In genomic region chr17:75380750-75381149, GRCh38 we compare ENCODE assay signal across 18 cellular contexts. TPM values are rescaled to one million over a fixed set of nuclear protein-coding genes. Genes with fewer than 3 reads are reported as not detected.
A peak's percentile ranks its signal among the peaks of the same experiment; 100 is the strongest.
DNase-seq lines count a peak whose midpoint lies in the region; ATAC-seq and TF ChIP-seq lines count a peak whose summit lies in the region.
"Had no signal": no experiment of that assay in that cellular context is flagged by ENCODE, and none has a peak within 500 bp of the region (broad histone marks: within the 10 kb centered on the region; RNA-seq: fewer than 3 reads in every experiment).

No MANE protein-coding gene starts in this region.

- no peak for ATAC-seq in activated CD4-positive, alpha-beta T cell treated with anti-CD3 and anti-CD28 coated beads for 36 hours
- no peak for ATAC-seq in CD8-positive, alpha-beta T cell
- ATAC-seq in activated T-helper 17 cell treated with anti-CD3 and anti-CD28 coated beads, Interleukin-2, amount 50 U/mL, for 72 hours (replicated peaks): no peak
- ATAC-seq in GM18858 (IDR thresholded peaks at IDR 0.05; ENCODE audit: unreplicated experiment): no peak

- TF ChIP-seq EP300 in esophagus muscularis mucosa (IDR thresholded peaks at IDR 0.05): no peak

- H3K4me3 ChIP-seq in CD8-positive, alpha-beta T cell (ENCODE audit: low read depth, low read length): no peak overlapping the region
- H3K4me3 ChIP-seq in esophagus muscularis mucosa: no peak overlapping the region
- H3K4me3 ChIP-seq: BLaER1 had no signal

- no peaks in the 10 kb centered on the region for H3K9me3 ChIP-seq in CD8-positive, alpha-beta T cell (ENCODE audit: low read length)
- H3K9me3 ChIP-seq in esophagus muscularis mucosa: no peaks in the 10 kb centered on the region

- CTCF ChIA-PET in activated CD4-positive, alpha-beta T cell treated with anti-CD3 and anti-CD28 coated beads for 36 hours (lab: Charles Lee): interaction anchor here (1.1 to 3.7 kb wide), 12 partner anchors 9 to 84 kb away, joined by 3 to 13 read pairs (median 7); no protein-coding TSS in a partner anchor
- CTCF ChIA-PET in CD8-positive, alpha-beta T cell (lab: Charles Lee): interaction anchor here (1.1 to 2.8 kb wide), 5 partner anchors 12 to 58 kb away, joined by 3 to 15 read pairs (median 4); no protein-coding TSS in a partner anchor

- TF ChIP-seq CTCF in CD8-positive, alpha-beta T cell (IDR thresholded peaks at IDR 0.05): no peak
- TF ChIP-seq CTCF in nephron (IDR thresholded peaks at IDR 0.05; ENCODE audit: unreplicated experiment in 3 of 3): no peak
- TF ChIP-seq CTCF in esophagus muscularis mucosa (IDR thresholded peaks at IDR 0.05): no peak

- intact Hi-C loops in activated CD4-positive, alpha-beta T cell treated with anti-CD3 and anti-CD28 coated beads for 36 hours (cut with DNase I, micrococcal nuclease): no loop called here
- intact Hi-C loops in CD8-positive, alpha-beta T cell (cut with DNase I, micrococcal nuclease): loop anchor here in 1 of 2 experiments (5.0 kb wide), 1 partner anchor 33 kb away; no protein-coding TSS in a partner anchor
- intact Hi-C loops in esophagus muscularis mucosa (cut with DNase I): no loop called here

- WGBS in esophagus muscularis mucosa: 40% methylated on average over 3 of the region's 3 CpGs

- H3K27ac Mint-ChIP-seq in activated CD4-positive, alpha-beta T cell treated with anti-CD3 and anti-CD28 coated beads for 36 hours: peak overlapping the region; percentile 65
- H3K27ac Mint-ChIP-seq in CD8-positive, alpha-beta T cell: peak overlapping the region; percentile 28
- peak overlapping the region; percentile 59 for H3K27ac Mint-ChIP-seq in activated T-helper 17 cell treated with anti-CD3 and anti-CD28 coated beads, Interleukin-2, amount 50 U/mL, for 72 hours
- peak overlapping the region in 2 of 3 experiments; percentile 9 to 35 for H3K27ac Mint-ChIP-seq in nephron

- no peaks in the 10 kb centered on the region for H3K27me3 Mint-ChIP-seq in activated CD4-positive, alpha-beta T cell treated with anti-CD3 and anti-CD28 coated beads for 36 hours
- no peaks in the 10 kb centered on the region for H3K27me3 Mint-ChIP-seq in CD8-positive, alpha-beta T cell (ENCODE audit: low read depth)
- no peaks in the 10 kb centered on the region for H3K27me3 Mint-ChIP-seq in activated T-helper 17 cell treated with anti-CD3 and anti-CD28 coated beads, Interleukin-2, amount 50 U/mL, for 72 hours
- no peaks in the 10 kb centered on the region for H3K27me3 Mint-ChIP-seq in nephron (ENCODE audit: low read depth)

- no peak overlapping the region for H3K27ac ChIP-seq in CD8-positive, alpha-beta T cell (ENCODE audit: low read depth, low read length)
- peak overlapping the region in 2 of 4 donors; percentile 7 to 19 for H3K27ac ChIP-seq in esophagus muscularis mucosa (replicated peaks in 1 of 4)
- H3K27ac ChIP-seq: BLaER1 had no signal

- H3K27me3 ChIP-seq in CD8-positive, alpha-beta T cell (ENCODE audit: insufficient read depth, low read length): no peaks in the 10 kb centered on the region
- H3K27me3 ChIP-seq in esophagus muscularis mucosa: no peaks in the 10 kb centered on the region
- H3K27me3 ChIP-seq: BLaER1 had no signal

- no peaks in the 10 kb centered on the region for H3K36me3 ChIP-seq in CD8-positive, alpha-beta T cell (ENCODE audit: insufficient read depth, low read length)
- H3K36me3 ChIP-seq in esophagus muscularis mucosa: peaks cover 0 to 4% (median 2%) of the 10 kb centered on the region in 4 donors

- TF ChIP-seq POLR2A in esophagus muscularis mucosa (IDR thresholded peaks at IDR 0.05; ENCODE audit: low read depth): no peak

- no peak for DNase-seq in activated CD4-positive, alpha-beta T cell treated with anti-CD3 and anti-CD28 coated beads for 36 hours
- DNase-seq in activated CD4-positive, alpha-beta T cell treated with anti-CD3 and anti-CD28 coated beads, Interleukin-2, amount 50 U/mL, for 1 hour: no peak
- DNase-seq in CD8-positive, alpha-beta T cell: no peak
- DNase-seq in esophagus muscularis mucosa (ENCODE audit: extremely low spot score): no peak
- no peak for DNase-seq in stimulated activated CD4-positive, alpha-beta T cell treated with anti-CD3 and anti-CD28 coated beads, Interleukin-1b, Interleukin-23, amount 100 ng/mL, for 48 hours
- DNase-seq: 8988T, DMS 273 treated with DMSO at 0.1 percent for 48 hours, GDM1, GOT3, KG1, NCI-H1436 treated with DMSO at 0.1 percent for 48 hours, NCI-H2029 treated with DMSO at 0.1 percent for 48 hours, NCI-H2171 treated with DMSO at 0.1 percent for 48 hours, NCI-H446 treated with DMSO at 0.1 percent for 48 hours had no signal

- H3K4me1 ChIP-seq in CD8-positive, alpha-beta T cell (ENCODE audit: insufficient read depth, low read length): peaks cover 23% of the 10 kb centered on the region
- H3K4me1 ChIP-seq in esophagus muscularis mucosa: peaks cover 2 to 49% (median 47%) of the 10 kb centered on the region in 4 donors

- H3K4me3 Mint-ChIP-seq in activated CD4-positive, alpha-beta T cell treated with anti-CD3 and anti-CD28 coated beads for 36 hours: no peak overlapping the region
- no peak overlapping the region for H3K4me3 Mint-ChIP-seq in CD8-positive, alpha-beta T cell
- peak overlapping the region; percentile 16 for H3K4me3 Mint-ChIP-seq in activated T-helper 17 cell treated with anti-CD3 and anti-CD28 coated beads, Interleukin-2, amount 50 U/mL, for 72 hours
- no peak overlapping the region for H3K4me3 Mint-ChIP-seq in nephron

- peaks cover 16% of the 10 kb centered on the region for H3K36me3 Mint-ChIP-seq in activated CD4-positive, alpha-beta T cell treated with anti-CD3 and anti-CD28 coated beads for 36 hours (ENCODE audit: low read depth)
- peaks cover 25% of the 10 kb centered on the region for H3K36me3 Mint-ChIP-seq in CD8-positive, alpha-beta T cell
- peaks cover 40% of the 10 kb centered on the region for H3K36me3 Mint-ChIP-seq in activated T-helper 17 cell treated with anti-CD3 and anti-CD28 coated beads, Interleukin-2, amount 50 U/mL, for 72 hours (ENCODE audit: low read depth)
- H3K36me3 Mint-ChIP-seq in nephron (ENCODE audit: low read depth): no peaks in the 10 kb centered on the region

- H3K4me1 Mint-ChIP-seq in activated CD4-positive, alpha-beta T cell treated with anti-CD3 and anti-CD28 coated beads for 36 hours: peaks cover 46% of the 10 kb centered on the region
- H3K4me1 Mint-ChIP-seq in CD8-positive, alpha-beta T cell (ENCODE audit: low read depth): peaks cover 62% of the 10 kb centered on the region
- H3K4me1 Mint-ChIP-seq in activated T-helper 17 cell treated with anti-CD3 and anti-CD28 coated beads, Interleukin-2, amount 50 U/mL, for 72 hours: peaks cover 20% of the 10 kb centered on the region
- H3K4me1 Mint-ChIP-seq in nephron: peaks cover 14% of the 10 kb centered on the region

- POLR2A ChIA-PET in activated CD4-positive, alpha-beta T cell treated with anti-CD3 and anti-CD28 coated beads for 36 hours (lab: Charles Lee): interaction anchor here (0.7 kb wide), 1 partner anchor 45 kb away, joined by 3 read pairs; no protein-coding TSS in a partner anchor
- POLR2A ChIA-PET in CD8-positive, alpha-beta T cell (lab: Charles Lee): interaction anchor here (1.4 kb wide), 1 partner anchor 12 kb away, joined by 5 read pairs; no protein-coding TSS in a partner anchor

- no peaks in the 10 kb centered on the region for H3K9me3 Mint-ChIP-seq in activated CD4-positive, alpha-beta T cell treated with anti-CD3 and anti-CD28 coated beads for 36 hours (ENCODE audit: low read depth)
- no peaks in the 10 kb centered on the region for H3K9me3 Mint-ChIP-seq in CD8-positive, alpha-beta T cell
- no peaks in the 10 kb centered on the region for H3K9me3 Mint-ChIP-seq in activated T-helper 17 cell treated with anti-CD3 and anti-CD28 coated beads, Interleukin-2, amount 50 U/mL, for 72 hours
- no peaks in the 10 kb centered on the region for H3K9me3 Mint-ChIP-seq in nephron

RNA-seq across cellular contexts. Expression of gene GRB2, which starts 24.7 kb away (rescaled TPM):
- total RNA-seq in activated CD4-positive, alpha-beta T cell treated with anti-CD3 and anti-CD28 coated beads for 36 hours: 100 to 1,000 TPM; 157 to 168 TPM
- total RNA-seq in CD8-positive, alpha-beta T cell: 10 to 100 TPM; 96.2 to 99.4 TPM
- total RNA-seq in activated T-helper 17 cell treated with anti-CD3 and anti-CD28 coated beads, Interleukin-2, amount 50 U/mL, for 72 hours: 100 to 1,000 TPM; 141 to 163 TPM
- total RNA-seq in esophagus muscularis mucosa: 100 to 1,000 TPM in 3 of 4 donors, 10 to 100 TPM in 1; 84.3 to 140 (median 113) TPM
